13 cellular contexts compared by ENCODE assay signal in the genomic region with DNA sequence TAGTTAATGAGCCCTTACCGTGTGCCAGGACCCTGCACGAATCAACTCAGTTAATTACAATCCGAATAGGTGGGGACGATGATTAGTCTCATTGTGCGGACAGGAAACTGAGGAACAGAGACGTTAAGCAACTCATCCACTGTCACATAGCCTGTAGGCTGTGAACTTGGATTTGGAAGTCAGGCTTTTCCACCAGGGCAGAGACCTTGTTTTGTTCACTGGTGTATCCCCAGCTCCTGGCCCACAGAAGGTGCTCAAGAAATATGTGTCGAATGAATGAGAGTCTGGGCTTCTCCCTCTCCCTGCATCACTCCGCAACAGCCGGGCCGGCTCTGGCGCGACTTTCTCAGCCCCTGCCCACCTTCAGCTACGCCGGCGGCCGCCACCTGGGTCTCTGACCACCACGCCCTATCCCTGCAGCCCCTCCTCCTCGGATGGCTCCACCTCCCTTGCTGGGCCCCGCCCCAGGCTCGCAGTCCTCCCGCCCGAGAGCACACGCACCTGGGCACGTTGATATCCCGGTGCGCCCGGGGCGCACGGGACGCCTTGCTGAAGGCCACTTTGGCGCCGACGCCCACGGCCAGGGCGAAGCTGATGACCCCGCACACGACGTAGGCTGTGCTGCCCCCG. TPM values are rescaled to one million over a fixed set of nuclear protein-coding genes. Genes with fewer than 3 reads are reported as not detected.
DNase-seq lines count a peak whose midpoint lies in the region; ATAC-seq, FAIRE-seq and TF ChIP-seq lines count a peak whose summit lies in the region.
"Had no signal": no experiment of that assay in that cellular context is flagged by ENCODE, and none has a peak within 500 bp of the region (broad histone marks: within the 10 kb centered on the region; RNA-seq: fewer than 3 reads in every experiment).

No MANE protein-coding gene starts in this region.

- WGBS in H1 (ENCODE audit: extremely low coverage in 1 of 2, insufficient coverage in 1 of 2, insufficient read length in 1 of 2, insufficient replicate concordance in 2 of 2, low coverage in 1 of 2, low lambda C conversion rate in 2 of 2, missing lambda C conversion rate in 1 of 2), 2 experiments = 4% methylated on average over 18 of the region's 39 CpGs; no CpG with 5 or more reads in 1 of the 2 experiments
- 2 to 7% (median 4%) methylated on average over 11 to 39 of the region's 39 CpGs for WGBS in stomach, 5 donors

- H4K5ac ChIP-seq in H1 (ENCODE audit: insufficient read length, low read depth, low read length) = no peak overlapping the region

- TF ChIP-seq EP300 in H1 (IDR thresholded peaks at IDR 0.05; ENCODE audit: borderline replicate concordance in 1 of 2, low read depth in 2 of 2, low read length in 2 of 2) = no peak
- TF ChIP-seq EP300 in stomach (IDR thresholded peaks at IDR 0.05) = no peak

- peaks cover 14% of the 10 kb centered on the region; the same call in 1 of the 2 replicates for H3K23me2 ChIP-seq in H1 (ENCODE audit: low read depth, low read length)

- no peaks in the 10 kb centered on the region for H3K79me2 ChIP-seq in H1 (ENCODE audit: control insufficient read depth in 1 of 2, insufficient read depth in 2 of 2, low read length in 2 of 2)

- peak; percentile 60 for DNase-seq in activated CD8-positive, alpha-beta memory T cell treated with anti-CD3 and anti-CD28 coated beads, Interleukin-2, amount 50 U/mL, for 48 hours
- DNase-seq in activated CD8-positive, alpha-beta memory T cell treated with anti-CD3 and anti-CD28 coated beads for 24 hours = no peak
- DNase-seq in NCI-H2196 (lab: John Stamatoyannopoulos, UW; ENCODE audit: unreplicated experiment) (peak; percentile 66), H1 (ENCODE audit: low read depth in 1 of 2, low spot score in 2 of 2) (peak in 1 of 2 experiments; percentile 92), LoVo (ENCODE audit: low spot score) (no peak), stomach (no peak)
- DNase-seq: hippocampal formation had no signal

- H3K27me3 ChIP-seq in H1 (replicated peaks in 1 of 4; ENCODE audit: control insufficient read depth in 3 of 4, extremely low read depth in 1 of 4, insufficient read depth in 3 of 4, low read length in 3 of 4) (peaks cover 42 to 84% (median 73%) of the 10 kb centered on the region in 4 experiments), stomach (peaks cover 22 to 100% (median 81%) of the 10 kb centered on the region in 3 donors)

- intact Hi-C loops in stomach (cut with DNase I; ENCODE audit: low total_unique reads) = no loop called here

- no peak overlapping the region for H3K4ac ChIP-seq in H1 (replicated peaks; ENCODE audit: insufficient read length, low read depth, low read length)

- H2BK5ac ChIP-seq in H1 (ENCODE audit: low read depth, low read length) = no peak overlapping the region

- H3K4me1 ChIP-seq in H1 (replicated peaks in 1 of 4; ENCODE audit: control insufficient read depth in 3 of 4, insufficient read depth in 4 of 4, low read length in 3 of 4) = peaks cover 6 to 21% (median 9%) of the 10 kb centered on the region in 4 experiments
- H3K4me1 ChIP-seq in stomach = peaks cover 4 to 31% (median 23%) of the 10 kb centered on the region in 4 donors
- H3K4me1 ChIP-seq: HAP-1 had no signal

- H4K8ac ChIP-seq in H1 (ENCODE audit: extremely low read depth, insufficient read depth, low read length) = peak overlapping the region; percentile 16; the same call in 1 of the 2 replicates

- H2AFZ ChIP-seq in H1 (ENCODE audit: low read length) = no peak overlapping the region

- no peak for FAIRE-seq in H1 (lab: Jason Lieb, UNC)

- H4K20me1 ChIP-seq in H1 (replicated peaks in 1 of 2; ENCODE audit: control insufficient read depth in 1 of 2, insufficient read depth in 2 of 2, low read length in 2 of 2) = peaks cover 4 to 14% of the 10 kb centered on the region in 2 experiments

- peak overlapping the region; percentile 45 for H3K4me3 Mint-ChIP-seq in stimulated activated memory B cell treated with anti-CD40 and anti-IgM and Interleukin-4, amounts not matched to agents 10 μg/mL and 1 μg/mL and 100 μg/mL, for 72 hours

- POLR2A ChIA-PET in H1 (lab: Charles Lee; ENCODE audit: partially characterized antibody) = interaction anchor here (0.8 to 4.4 kb wide), 7 partner anchors 11 to 58 kb away, joined by 4 to 21 read pairs (median 5); a partner anchor contains a TSS

- ATAC-seq in stimulated activated memory B cell treated with anti-CD40 and anti-IgM and Interleukin-4, amounts not matched to agents 10 μg/mL and 1 μg/mL and 100 μg/mL, for 72 hours = no peak
- no peak for ATAC-seq in GM21529 (IDR thresholded peaks at IDR 0.05; ENCODE audit: unreplicated experiment)

- H3K4me3 ChIP-seq in H1 (ENCODE audit: extremely low read depth in 1 of 4, insufficient read depth in 2 of 4, low read depth in 3 of 4, low read length in 4 of 4) (peak overlapping the region; percentile 11 to 65 (median 42); a peak in 7 of 8 replicates), stomach (peak overlapping the region in 1 of 4 donors; percentile 13)
- H3K4me3 ChIP-seq: HAP-1, thoracic aorta had no signal

- TF ChIP-seq POLR2A in H1 (IDR thresholded peaks at IDR 0.05; ENCODE audit: control extremely low read depth in 1 of 2, low read depth in 2 of 2, low read length in 2 of 2) (no peak), stomach (IDR thresholded peaks at IDR 0.05) (no peak)

- no peaks in the 10 kb centered on the region for H3K9me3 Mint-ChIP-seq in stimulated activated memory B cell treated with anti-CD40 and anti-IgM and Interleukin-4, amounts not matched to agents 10 μg/mL and 1 μg/mL and 100 μg/mL, for 72 hours

- no peak overlapping the region for H3K56ac ChIP-seq in H1 (replicated peaks; ENCODE audit: insufficient read length, low read depth, low read length)

- H3K23ac ChIP-seq in H1 (ENCODE audit: insufficient read length) = no peak overlapping the region

- H3K4me2 ChIP-seq in H1 (ENCODE audit: insufficient read depth in 1 of 2, low read depth in 2 of 2, low read length in 2 of 2) = peak overlapping the region; percentile 74 to 92

- no peak overlapping the region for H2BK120ac ChIP-seq in H1 (replicated peaks; ENCODE audit: low read depth, low read length)

- no peak overlapping the region for H4K91ac ChIP-seq in H1 (replicated peaks; ENCODE audit: insufficient read length, low read length)

- peak overlapping the region; percentile 5; the same call in 1 of the 2 replicates for H2BK12ac ChIP-seq in H1 (ENCODE audit: low read depth, low read length)

- no peaks in the 10 kb centered on the region for H3K79me1 ChIP-seq in H1 (ENCODE audit: low read depth, low read length)

- no peaks in the 10 kb centered on the region for H3K9me3 ChIP-seq in H1 (ENCODE audit: insufficient read depth in 2 of 2, low read depth in 1 of 2, low read length in 1 of 2)
- H3K9me3 ChIP-seq in stomach = no peaks in the 10 kb centered on the region
- H3K9me3 ChIP-seq: HAP-1, thoracic aorta had no signal

- no peak overlapping the region for H3K9ac ChIP-seq in H1 (replicated peaks in 1 of 4; ENCODE audit: extremely low read depth in 1 of 4, low read depth in 3 of 4, low read length in 3 of 4)

- peak overlapping the region; percentile 93; the same call in 1 of the 2 replicates for H2BK15ac ChIP-seq in H1 (ENCODE audit: low read length)

- H3K27me3 Mint-ChIP-seq in stimulated activated memory B cell treated with anti-CD40 and anti-IgM and Interleukin-4, amounts not matched to agents 10 μg/mL and 1 μg/mL and 100 μg/mL, for 72 hours = peaks cover 84% of the 10 kb centered on the region

- peaks cover 32% of the 10 kb centered on the region for H3K4me1 Mint-ChIP-seq in stimulated activated memory B cell treated with anti-CD40 and anti-IgM and Interleukin-4, amounts not matched to agents 10 μg/mL and 1 μg/mL and 100 μg/mL, for 72 hours

- TF ChIP-seq RAD21 in H1 (IDR thresholded peaks at IDR 0.05 in 1 of 2, conservative IDR thresholded peaks at IDR 0.05 in 1 of 2; ENCODE audit: low read depth in 2 of 2, low read length in 2 of 2) = no peak

- CTCF ChIA-PET in H1 (lab: Charles Lee; ENCODE audit: partially characterized antibody) = interaction anchor here (0.5 to 1.6 kb wide), 4 partner anchors 12 to 191 kb away, joined by 3 to 8 read pairs (median 3); no protein-coding TSS in a partner anchor

- peaks cover 5% of the 10 kb centered on the region for H3K36me3 Mint-ChIP-seq in stimulated activated memory B cell treated with anti-CD40 and anti-IgM and Interleukin-4, amounts not matched to agents 10 μg/mL and 1 μg/mL and 100 μg/mL, for 72 hours

- no peak overlapping the region for H2BK20ac ChIP-seq in H1 (ENCODE audit: low read length)

- no peak overlapping the region for H2AK5ac ChIP-seq in H1 (ENCODE audit: low read depth, low read length)

- TF ChIP-seq CTCF in H1 (IDR thresholded peaks at IDR 0.05; ENCODE audit: control extremely low read depth in 1 of 3, insufficient read depth in 1 of 3, low read depth in 1 of 3, low read length in 3 of 3) = no peak
- no peak for TF ChIP-seq CTCF in stomach (IDR thresholded peaks at IDR 0.05)

- H3K27ac ChIP-seq in H1 (ENCODE audit: low read depth, low read length) = no peak overlapping the region
- no peak overlapping the region for H3K27ac ChIP-seq in stomach
- H3K27ac ChIP-seq: thoracic aorta had no signal

- H3K14ac ChIP-seq in H1 (ENCODE audit: insufficient read length) = no peak overlapping the region

- H3K36me3 ChIP-seq in H1 (ENCODE audit: control insufficient read depth in 2 of 4, insufficient read depth in 4 of 4, low read length in 3 of 4) = no peaks in the 10 kb centered on the region
- no peaks in the 10 kb centered on the region for H3K36me3 ChIP-seq in stomach
- H3K36me3 ChIP-seq: HAP-1, thoracic aorta had no signal

- no peak overlapping the region for H3K27ac Mint-ChIP-seq in stimulated activated memory B cell treated with anti-CD40 and anti-IgM and Interleukin-4, amounts not matched to agents 10 μg/mL and 1 μg/mL and 100 μg/mL, for 72 hours

- H3K18ac ChIP-seq in H1 (ENCODE audit: extremely low read depth, low read length) = no peak overlapping the region; the same call in 1 of the 2 replicates

RNA-seq across cellular contexts. Expression of a gene that starts 1.3 kb away (rescaled TPM):
- 0.98 and 1.0 TPM in 2 replicates for total RNA-seq in H1 (2021; fragmentation: NEBNext Ultra II Directional; extraction: Animal tissue kit (Norgen Biotek cat#: 25700))
- polyA plus RNA-seq in H1 (2011; rRNA removed) = 0.76 and 1.1 TPM in 2 replicates
- polyA plus RNA-seq in H1 (2011; cell fraction: cytosol; rRNA removed) = 0.54 TPM
- polyA plus RNA-seq in H1 (2011; cell fraction: nucleus; rRNA removed) = 1.2 TPM
- 0.58 to 1.3 TPM (median 1.1 TPM) in 4 replicates for polyA plus RNA-seq in H1 (2012, experiment 1 of 2)
- 0.34 TPM for polyA plus RNA-seq in H1 (2012, experiment 2 of 2)
- 0.91 TPM for polyA plus RNA-seq in H1 (2013, experiment 1 of 2)
- polyA plus RNA-seq in H1 (2013, experiment 2 of 2) = 1.0 TPM
- 0.63 and 0.82 TPM in 2 replicates for polyA minus RNA-seq in H1 (2011; rRNA and poly(A)+ RNA removed)
- 0.66 TPM for polyA minus RNA-seq in H1 (2011; cell fraction: cytosol; rRNA and poly(A)+ RNA removed)
- polyA minus RNA-seq in H1 (2011; cell fraction: nucleus; rRNA and poly(A)+ RNA removed) = 1.00 TPM
- total RNA-seq in stomach = not detected
- not detected for polyA plus RNA-seq in stomach
- total RNA-seq: thoracic aorta had no signal
- polyA plus RNA-seq: BJ had no signal

RNA-seq across cellular contexts. Expression of a gene that starts 19.6 kb away (rescaled TPM):
- 96.9 and 106 TPM in 2 replicates for total RNA-seq in H1 (2021; fragmentation: NEBNext Ultra II Directional; extraction: Animal tissue kit (Norgen Biotek cat#: 25700))
- 152 and 195 TPM in 2 replicates for polyA plus RNA-seq in H1 (2011; rRNA removed)
- 149 TPM for polyA plus RNA-seq in H1 (2011; cell fraction: cytosol; rRNA removed)
- 148 TPM for polyA plus RNA-seq in H1 (2011; cell fraction: nucleus; rRNA removed)
- polyA plus RNA-seq in H1 (2012, experiment 1 of 2) = 52.8 to 109 TPM (median 103 TPM) in 4 replicates
- polyA plus RNA-seq in H1 (2012, experiment 2 of 2) = 112 TPM
- 63.1 TPM for polyA plus RNA-seq in H1 (2013, experiment 1 of 2)
- polyA plus RNA-seq in H1 (2013, experiment 2 of 2) = 61.5 TPM
- 22.8 and 24.5 TPM in 2 replicates for polyA minus RNA-seq in H1 (2011; rRNA and poly(A)+ RNA removed)
- 51.8 TPM for polyA minus RNA-seq in H1 (2011; cell fraction: cytosol; rRNA and poly(A)+ RNA removed)
- polyA minus RNA-seq in H1 (2011; cell fraction: nucleus; rRNA and poly(A)+ RNA removed) = 69.9 TPM
- 100 to 1,000 TPM in 1 of 5 donors, 10 to 100 TPM in 4; 19.8 to 348 (median 63.6) TPM for total RNA-seq in stomach
- 10 to 100 TPM; 76.7 to 80.5 (median 79.6) TPM for polyA plus RNA-seq in stomach

RNA-seq across cellular contexts. Expression of a gene that starts 22.7 kb away (rescaled TPM):
- 3.2 and 3.6 TPM in 2 replicates for total RNA-seq in H1 (2021; fragmentation: NEBNext Ultra II Directional; extraction: Animal tissue kit (Norgen Biotek cat#: 25700))
- polyA plus RNA-seq in H1 (2011; rRNA removed) (2.2 and 3.3 TPM in 2 replicates), stomach (under 1 TPM in 1 of 3 donors, not detected in 2; 0.23 TPM)
- polyA plus RNA-seq in H1 (2011; cell fraction: cytosol; rRNA removed) = 1.5 TPM
- 3.0 TPM for polyA plus RNA-seq in H1 (2011; cell fraction: nucleus; rRNA removed)
- 1.6 to 3.1 TPM (median 2.6 TPM) in 4 replicates for polyA plus RNA-seq in H1 (2012, experiment 1 of 2)
- polyA plus RNA-seq in H1 (2012, experiment 2 of 2) = 2.9 TPM
- 9.1 TPM for polyA plus RNA-seq in H1 (2013, experiment 1 of 2)
- 8.6 TPM for polyA plus RNA-seq in H1 (2013, experiment 2 of 2)
- polyA minus RNA-seq in H1 (2011; rRNA and poly(A)+ RNA removed) = 0.41 and 0.49 TPM in 2 replicates
- polyA minus RNA-seq in H1 (2011; cell fraction: cytosol; rRNA and poly(A)+ RNA removed) = not detected
- polyA minus RNA-seq in H1 (2011; cell fraction: nucleus; rRNA and poly(A)+ RNA removed) = 2.1 TPM
- not detected for total RNA-seq in stomach
- total RNA-seq: LHCN-M2, thoracic aorta had no signal
- polyA plus RNA-seq: BJ had no signal

RNA-seq across cellular contexts. Expression of a gene that starts 34.2 kb away (rescaled TPM):
- total RNA-seq in H1 (2021; fragmentation: NEBNext Ultra II Directional; extraction: Animal tissue kit (Norgen Biotek cat#: 25700)) = 398 and 402 TPM in 2 replicates
- polyA plus RNA-seq in H1 (2011; rRNA removed) (466 and 530 TPM in 2 replicates), stomach (10 to 100 TPM; 11.6 to 13.1 (median 13.1) TPM)
- 396 TPM for polyA plus RNA-seq in H1 (2011; cell fraction: cytosol; rRNA removed)
- 278 TPM for polyA plus RNA-seq in H1 (2011; cell fraction: nucleus; rRNA removed)
- polyA plus RNA-seq in H1 (2012, experiment 1 of 2) = 185 to 258 TPM (median 204 TPM) in 4 replicates
- 110 TPM for polyA plus RNA-seq in H1 (2012, experiment 2 of 2)
- 234 TPM for polyA plus RNA-seq in H1 (2013, experiment 1 of 2)
- 223 TPM for polyA plus RNA-seq in H1 (2013, experiment 2 of 2)
- 54.5 and 104 TPM in 2 replicates for polyA minus RNA-seq in H1 (2011; rRNA and poly(A)+ RNA removed)
- polyA minus RNA-seq in H1 (2011; cell fraction: cytosol; rRNA and poly(A)+ RNA removed) = 239 TPM
- 43.1 TPM for polyA minus RNA-seq in H1 (2011; cell fraction: nucleus; rRNA and poly(A)+ RNA removed)
- total RNA-seq in stomach = 10 to 100 TPM in 3 of 5 donors, 1 to 10 TPM in 2; 8.0 to 43.3 (median 20.2) TPM

RNA-seq across cellular contexts. Expression of a gene that starts 34.6 kb away (rescaled TPM):
- 10.8 and 12.9 TPM in 2 replicates for total RNA-seq in H1 (2021; fragmentation: NEBNext Ultra II Directional; extraction: Animal tissue kit (Norgen Biotek cat#: 25700))
- 1.7 and 4.5 TPM in 2 replicates for polyA plus RNA-seq in H1 (2011; rRNA removed)
- 1.4 TPM for polyA plus RNA-seq in H1 (2011; cell fraction: cytosol; rRNA removed)
- polyA plus RNA-seq in H1 (2011; cell fraction: nucleus; rRNA removed) = 4.4 TPM
- polyA plus RNA-seq in H1 (2012, experiment 1 of 2) = 3.2 to 7.6 TPM (median 6.6 TPM) in 4 replicates
- polyA plus RNA-seq in H1 (2012, experiment 2 of 2) = 4.7 TPM
- polyA plus RNA-seq in H1 (2013, experiment 1 of 2) = 6.7 TPM
- polyA plus RNA-seq in H1 (2013, experiment 2 of 2) = 7.0 TPM
- polyA minus RNA-seq in H1 (2011; rRNA and poly(A)+ RNA removed) = 0.61 and 0.82 TPM in 2 replicates
- polyA minus RNA-seq in H1 (2011; cell fraction: cytosol; rRNA and poly(A)+ RNA removed) = 8.8 TPM
- 7.2 TPM for polyA minus RNA-seq in H1 (2011; cell fraction: nucleus; rRNA and poly(A)+ RNA removed)
- total RNA-seq in stomach = 10 to 100 TPM in 1 of 5 donors, 1 to 10 TPM in 3, under 1 TPM in 1; 0.58 to 16.1 (median 5.7) TPM
- polyA plus RNA-seq in stomach = 1 to 10 TPM; 2.0 to 7.2 (median 4.3) TPM

Comparison
In these comparisons a context has a peak if more than half of its experiments do, and no peak if none do; other contexts are left out.
1. DNase-seq: peak in activated CD8-positive, alpha-beta memory T cell treated with anti-CD3 and anti-CD28 coated beads, Interleukin-2, amount 50 U/mL, for 48 hours (single experiment) and NCI-H2196 (single experiment); none in activated CD8-positive, alpha-beta memory T cell treated with anti-CD3 and anti-CD28 coated beads for 24 hours (single experiment), LoVo (single experiment) and stomach (single experiment).